Comparison of ENCODE assay signal across 1 cellular context in genomic region chr18:62201870-62202269, GRCh38.
TF ChIP-seq lines count a peak whose summit lies in the region.

No MANE protein-coding gene starts in this region.

TF ChIP-seq in IMR-90, 13 proteins besides CTCF, POLR2A, EP300 and RAD21:
- no peak for TF ChIP-seq MXI1 (IDR thresholded peaks at IDR 0.05; ENCODE audit: borderline replicate concordance, low read depth, low read length)
- TF ChIP-seq CEBPB (IDR thresholded peaks at IDR 0.05; ENCODE audit: low read depth, low read length): peak; percentile 37; the same call in 1 of the 2 replicates
